ENCODE assay signal across 8 cellular contexts in the genomic region with DNA sequence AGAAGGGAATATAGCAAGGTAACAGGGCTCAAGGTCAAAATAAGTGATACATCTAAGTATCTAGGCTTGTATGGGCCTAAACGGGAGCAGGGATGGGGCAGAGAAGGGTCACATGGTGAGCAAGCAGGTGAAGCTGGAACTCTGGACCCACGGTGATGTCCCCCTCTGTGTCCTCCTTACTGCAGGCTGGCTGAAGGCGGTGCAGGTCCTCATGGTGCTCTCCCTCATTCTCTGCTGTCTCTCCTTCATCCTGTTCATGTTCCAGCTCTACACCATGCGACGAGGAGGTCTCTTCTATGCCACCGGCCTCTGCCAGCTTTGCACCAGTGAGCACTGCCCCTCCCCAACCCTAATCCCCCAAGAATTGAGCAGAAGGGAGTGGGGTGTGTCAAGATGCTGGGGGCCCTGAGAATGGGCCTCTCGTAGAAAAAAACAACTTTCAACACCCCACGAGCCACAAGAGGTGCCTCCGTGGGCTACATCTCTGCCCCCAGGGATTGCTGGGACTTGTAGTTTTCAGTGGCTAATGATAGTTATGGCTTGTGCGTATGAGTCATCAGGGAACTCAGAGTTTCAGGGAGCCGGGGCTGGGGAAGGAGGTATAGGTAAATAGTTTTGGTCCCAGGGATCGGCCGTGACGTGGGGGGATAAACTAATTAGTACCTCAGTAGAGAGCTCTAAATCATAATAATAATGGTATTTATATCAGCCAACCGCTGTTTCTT. TPM values are rescaled to one million over a fixed set of nuclear protein-coding genes. Genes with fewer than 3 reads are reported as not detected.
DNase-seq lines count a peak whose midpoint lies in the region; ATAC-seq and TF ChIP-seq lines count a peak whose summit lies in the region.

No MANE protein-coding gene starts in this region.

- CTCF ChIA-PET in Caco-2 (lab: Charles Lee), result interaction anchor here (1.2 to 2.0 kb wide), 2 partner anchors 8 to 35 kb away, joined by 4 to 13 read pairs; a partner anchor contains a TSS

- H3K4me1 ChIP-seq in Caco-2, result peaks cover 14% of the 10 kb centered on the region

- DNase-seq in Caco-2, result peak; percentile 55 to 68
- peak; percentile 37 for DNase-seq in LoVo (ENCODE audit: low spot score)
- DNase-seq in activated T-cell treated with anti-CD3 and anti-CD28 coated beads for 24 hours (ENCODE audit: low read depth), result peak; percentile 42
- peak; percentile 21 for DNase-seq in foreskin melanocyte
- DNase-seq in stimulated activated CD4-positive, alpha-beta T cell treated with anti-CD3 and anti-CD28 coated beads, Interleukin-2, amount 100 ng/mL, for 24 hours, result peak; percentile 44 to 54
- no peak for DNase-seq in NCI-H1694 (lab: John Stamatoyannopoulos, UW)
- no peak for DNase-seq in GM19238 (ENCODE audit: insufficient read length, low spot score)

- H3K9me3 Mint-ChIP-seq in Caco-2 (ENCODE audit: unreplicated experiment), result no peaks in the 10 kb centered on the region

- peaks cover 36% of the 10 kb centered on the region for H3K4me1 Mint-ChIP-seq in Caco-2 (ENCODE audit: low read depth, unreplicated experiment)

- H3K36me3 Mint-ChIP-seq in Caco-2 (ENCODE audit: insufficient read depth, unreplicated experiment), result peaks cover 71% of the 10 kb centered on the region

- no TSS peak for BruUV-seq in Caco-2 (replicated peaks; lab: Mats Ljungman, UMichigan)

- TF ChIP-seq CTCF in Caco-2 (IDR thresholded peaks at IDR 0.05; ENCODE audit: insufficient read depth in 1 of 2, low read depth in 1 of 2, low read length in 1 of 2, severe bottlenecking in 1 of 2, unreplicated experiment in 1 of 2), result no peak

- no peaks in the 10 kb centered on the region for H3K27me3 ChIP-seq in Caco-2 (replicated peaks; ENCODE audit: control insufficient read depth, insufficient read depth, low read length)

- H3K4me3 ChIP-seq in Caco-2 (ENCODE audit: low read depth, low read length), result peak overlapping the region; percentile 52

- no peaks in the 10 kb centered on the region for H3K27me3 Mint-ChIP-seq in Caco-2 (ENCODE audit: insufficient read depth, unreplicated experiment)

- intact Hi-C loops in Caco-2 (cut with micrococcal nuclease; ENCODE audit: unreplicated experiment), result no loop called here

- no peaks in the 10 kb centered on the region for H3K36me3 ChIP-seq in Caco-2 (ENCODE audit: control insufficient read depth, insufficient read depth, low read length)

- peak overlapping the region; percentile 87 for H3K27ac Mint-ChIP-seq in Caco-2 (ENCODE audit: unreplicated experiment)

- no peaks in the 10 kb centered on the region for H3K9me3 ChIP-seq in Caco-2

- ATAC-seq in GM21825 (IDR thresholded peaks at IDR 0.05; ENCODE audit: unreplicated experiment), result no peak

- POLR2A ChIA-PET in Caco-2 (lab: Charles Lee), result interaction anchor here (0.5 to 0.6 kb wide), 5 partner anchors 8 to 940 kb away, joined by 3 to 8 read pairs (median 3); a partner anchor contains a TSS

- H3K4me3 Mint-ChIP-seq in Caco-2 (ENCODE audit: unreplicated experiment), result peak overlapping the region; percentile 77

RNA-seq across cellular contexts. Expression of a gene that starts 4.0 kb away (rescaled TPM):
- 6.8 and 11.3 TPM in 2 replicates for total RNA-seq in Caco-2 (2022)

RNA-seq across cellular contexts. Expression of a gene that starts 34.4 kb away (rescaled TPM):
- 20.4 and 24.4 TPM in 2 replicates for total RNA-seq in Caco-2 (2022)

RNA-seq across cellular contexts. Expression of a gene that starts 34.8 kb away (rescaled TPM):
- 0.32 TPM in 1 of 2 replicates, not detected in the other for total RNA-seq in Caco-2 (2022)

RNA-seq across cellular contexts. Expression of a gene that starts 59.4 kb away (rescaled TPM):
- 8.7 and 9.3 TPM in 2 replicates for total RNA-seq in Caco-2 (2022)

Comparison
In these comparisons a context has a peak if more than half of its experiments do, and no peak if none do; other contexts are left out.
1. DNase-seq: peak in Caco-2 (2 of 2), LoVo (single experiment), activated T-cell treated with anti-CD3 and anti-CD28 coated beads for 24 hours (single experiment), foreskin melanocyte (single experiment) and stimulated activated CD4-positive, alpha-beta T cell treated with anti-CD3 and anti-CD28 coated beads, Interleukin-2, amount 100 ng/mL, for 24 hours (2 of 2); none in NCI-H1694 (single experiment) and GM19238 (single experiment).